In genomic region chr1:86828024-86828423, GRCh38 we compare ENCODE assay signal across 18 cellular contexts.
"Had no signal": no experiment of that assay in that cellular context is flagged by ENCODE, and none has a peak within 500 bp of the region (broad histone marks: within the 10 kb centered on the region; RNA-seq: fewer than 3 reads in every experiment).

No MANE protein-coding gene starts in this region.

- H3K4me3 Mint-ChIP-seq: endodermal cell; naive thymus-derived CD8-positive, alpha-beta T cell had no signal

- DNase-seq: effector CD4-positive, alpha-beta T cell; endodermal cell; erythroblast; foreskin melanocyte; heart left ventricle; hypothalamus; kidney glomerular epithelial cell; mucosa of descending colon; naive thymus-derived CD8-positive, alpha-beta T cell; posterior cingulate gyrus; small intestine; stimulated activated CD4-positive, alpha-beta T cell treated with anti-CD3 and anti-CD28 coated beads, Interleukin-12 subunit alpha, Interleukin-12 subunit beta, amount 100 ng/mL, for 4 hours; stimulated activated naive CD4-positive, alpha-beta T cell; stomach; substantia nigra; transverse colon had no signal

- H3K4me1 ChIP-seq: transverse colon had no signal

- H3K9me3 Mint-ChIP-seq: naive thymus-derived CD8-positive, alpha-beta T cell had no signal

- H3K36me3 Mint-ChIP-seq: naive thymus-derived CD8-positive, alpha-beta T cell had no signal

- H3K27ac Mint-ChIP-seq: endodermal cell; naive thymus-derived CD8-positive, alpha-beta T cell had no signal

- H3K36me3 ChIP-seq: heart left ventricle, stomach, thoracic aorta, transverse colon had no signal

- H3K4me1 Mint-ChIP-seq: naive thymus-derived CD8-positive, alpha-beta T cell had no signal

- H3K27me3 ChIP-seq: heart left ventricle, stomach, transverse colon had no signal

- H3K27ac ChIP-seq: coronary artery, heart left ventricle, stomach, thoracic aorta, transverse colon had no signal

- H3K4me3 ChIP-seq: coronary artery, heart left ventricle, mucosa of descending colon, stomach, thoracic aorta, transverse colon had no signal

- H3K9me3 ChIP-seq: heart left ventricle, mucosa of descending colon, stomach, thoracic aorta, transverse colon had no signal

- ATAC-seq: heart left ventricle; mucosa of descending colon; naive thymus-derived CD8-positive, alpha-beta T cell had no signal
